Comparison of ENCODE assay signal across 15 cellular contexts in the genomic region with DNA sequence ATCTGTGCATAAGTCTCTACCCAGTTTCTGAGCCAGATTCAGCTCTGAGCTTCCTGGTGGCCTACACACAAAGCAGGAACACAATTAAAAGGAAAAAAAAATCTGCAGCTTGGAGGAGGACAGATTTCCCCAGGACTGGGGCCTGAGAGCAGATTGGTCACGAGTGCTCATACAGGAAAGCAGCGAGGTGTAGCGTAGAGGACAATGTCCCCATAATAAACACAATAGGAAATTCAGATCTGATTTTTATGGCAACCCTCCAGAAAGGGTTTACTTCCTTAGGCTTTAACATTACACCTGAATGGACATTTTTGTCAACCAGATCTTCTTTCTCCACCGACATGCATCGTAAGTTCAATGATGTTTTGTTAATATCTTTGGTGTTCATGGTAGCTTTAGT. TPM values are rescaled to one million over a fixed set of nuclear protein-coding genes. Genes with fewer than 3 reads are reported as not detected.
DNase-seq lines count a peak whose midpoint lies in the region; ATAC-seq and TF ChIP-seq lines count a peak whose summit lies in the region.
"Had no signal": no experiment of that assay in that cellular context is flagged by ENCODE, and none has a peak within 500 bp of the region (broad histone marks: within the 10 kb centered on the region; RNA-seq: fewer than 3 reads in every experiment).

No MANE protein-coding gene starts in this region.

- intact Hi-C loops in mucosa of descending colon (cut with DNase I, micrococcal nuclease): no loop called here
- intact Hi-C loops in transverse colon (cut with DNase I; ENCODE audit: low total_unique reads): no loop called here
- intact Hi-C loops in posterior vena cava (cut with DNase I): loop anchor here in 1 of 2 donors (10.0 kb wide), 1 partner anchor 142 kb away; no protein-coding TSS in a partner anchor

- POLR2A ChIA-PET in activated naive CD8-positive, alpha-beta T cell treated with anti-CD3 and anti-CD28 coated beads, Interleukin-2, amount 10 ng/mL, durations not matched to agents 7 days and 5 days (lab: Charles Lee): no interaction called here

- no peak for DNase-seq in activated naive CD8-positive, alpha-beta T cell treated with anti-CD3 and anti-CD28 coated beads, Interleukin-2, amount 10 ng/mL, durations not matched to agents 7 days and 5 days
- DNase-seq in activated naive CD8-positive, alpha-beta T cell treated with anti-CD3 and anti-CD28 coated beads for 36 hours: no peak
- DNase-seq in mucosa of descending colon: peak in 1 of 3 donors; percentile 40
- DNase-seq in transverse colon: no peak
- no peak for DNase-seq in cerebellar nuclear complex (lab: John Stamatoyannopoulos, UW)
- no peak for DNase-seq in HuH-7.5 (ENCODE audit: low spot score)
- DNase-seq in posterior vena cava (ENCODE audit: low spot score): no peak
- DNase-seq: ACHN; CD4-positive, alpha-beta T cell; MV-4-11; NCI-H524; SHP77 had no signal

- no peaks in the 10 kb centered on the region for H3K36me3 Mint-ChIP-seq in activated naive CD8-positive, alpha-beta T cell treated with anti-CD3 and anti-CD28 coated beads, Interleukin-2, amount 10 ng/mL, durations not matched to agents 7 days and 5 days
- no peaks in the 10 kb centered on the region for H3K36me3 Mint-ChIP-seq in activated naive CD8-positive, alpha-beta T cell treated with anti-CD3 and anti-CD28 coated beads for 36 hours
- no peaks in the 10 kb centered on the region for H3K36me3 Mint-ChIP-seq in activated T-helper 17 cell treated with anti-CD3 and anti-CD28 coated beads, Interleukin-2, amount 50 U/mL, for 72 hours (ENCODE audit: low read depth)

- peak overlapping the region; percentile 42 to 62 (median 50) for H3K27ac ChIP-seq in transverse colon

- in situ Hi-C loops in transverse colon (cut with MboI; ENCODE audit: low pct_ligation_motif_present in 1 of 4, low pct_unique_long_range_greater_than_20kb in 1 of 4, low sequenced_read_pairs in 3 of 4): loop anchor here in 3 of 4 donors (25.0 kb wide), 2 partner anchors 314 to 664 kb away; no protein-coding TSS in a partner anchor

- no peaks in the 10 kb centered on the region for H3K9me3 Mint-ChIP-seq in activated naive CD8-positive, alpha-beta T cell treated with anti-CD3 and anti-CD28 coated beads, Interleukin-2, amount 10 ng/mL, durations not matched to agents 7 days and 5 days
- H3K9me3 Mint-ChIP-seq in activated naive CD8-positive, alpha-beta T cell treated with anti-CD3 and anti-CD28 coated beads for 36 hours: no peaks in the 10 kb centered on the region
- H3K9me3 Mint-ChIP-seq in activated T-helper 17 cell treated with anti-CD3 and anti-CD28 coated beads, Interleukin-2, amount 50 U/mL, for 72 hours: no peaks in the 10 kb centered on the region
- H3K9me3 Mint-ChIP-seq: CD4-positive, alpha-beta T cell; GM23338 had no signal

- TF ChIP-seq CTCF in mucosa of descending colon (IDR thresholded peaks at IDR 0.05) (no peak), transverse colon (IDR thresholded peaks at IDR 0.05) (no peak)

- H3K4me1 ChIP-seq in mucosa of descending colon (ENCODE audit: low read depth) (peaks cover 5% of the 10 kb centered on the region), transverse colon (peaks cover 5 to 34% (median 10%) of the 10 kb centered on the region in 4 donors)

- H3K4me1 Mint-ChIP-seq in activated naive CD8-positive, alpha-beta T cell treated with anti-CD3 and anti-CD28 coated beads, Interleukin-2, amount 10 ng/mL, durations not matched to agents 7 days and 5 days: peaks cover 16% of the 10 kb centered on the region
- peaks cover 9% of the 10 kb centered on the region for H3K4me1 Mint-ChIP-seq in activated naive CD8-positive, alpha-beta T cell treated with anti-CD3 and anti-CD28 coated beads for 36 hours
- H3K4me1 Mint-ChIP-seq in activated T-helper 17 cell treated with anti-CD3 and anti-CD28 coated beads, Interleukin-2, amount 50 U/mL, for 72 hours: peaks cover 21% of the 10 kb centered on the region

- ATAC-seq in activated naive CD8-positive, alpha-beta T cell treated with anti-CD3 and anti-CD28 coated beads, Interleukin-2, amount 10 ng/mL, durations not matched to agents 7 days and 5 days (ENCODE audit: low read depth): no peak
- peak; percentile 9 for ATAC-seq in activated T-helper 17 cell treated with anti-CD3 and anti-CD28 coated beads, Interleukin-2, amount 50 U/mL, for 72 hours (replicated peaks)
- peak; percentile 70 for ATAC-seq in mucosa of descending colon
- ATAC-seq: GM23338 had no signal

- no peak overlapping the region for H3K27ac Mint-ChIP-seq in activated naive CD8-positive, alpha-beta T cell treated with anti-CD3 and anti-CD28 coated beads, Interleukin-2, amount 10 ng/mL, durations not matched to agents 7 days and 5 days
- H3K27ac Mint-ChIP-seq in activated naive CD8-positive, alpha-beta T cell treated with anti-CD3 and anti-CD28 coated beads for 36 hours: no peak overlapping the region
- H3K27ac Mint-ChIP-seq in activated T-helper 17 cell treated with anti-CD3 and anti-CD28 coated beads, Interleukin-2, amount 50 U/mL, for 72 hours: peak overlapping the region; percentile 1
- H3K27ac Mint-ChIP-seq: CD4-positive, alpha-beta T cell; GM23338 had no signal

- WGBS in transverse colon (ENCODE audit: low coverage in 1 of 2), 2 donors: 29 to 55% methylated on average over 5 of the region's 5 CpGs

- TF ChIP-seq EP300 in transverse colon (IDR thresholded peaks at IDR 0.05; ENCODE audit: low read depth): no peak

- no peaks in the 10 kb centered on the region for H3K9me3 ChIP-seq in mucosa of descending colon
- H3K9me3 ChIP-seq in transverse colon: no peaks in the 10 kb centered on the region

- peaks cover 50% of the 10 kb centered on the region for H3K27me3 Mint-ChIP-seq in activated naive CD8-positive, alpha-beta T cell treated with anti-CD3 and anti-CD28 coated beads, Interleukin-2, amount 10 ng/mL, durations not matched to agents 7 days and 5 days
- peaks cover 14% of the 10 kb centered on the region for H3K27me3 Mint-ChIP-seq in activated naive CD8-positive, alpha-beta T cell treated with anti-CD3 and anti-CD28 coated beads for 36 hours
- H3K27me3 Mint-ChIP-seq in activated T-helper 17 cell treated with anti-CD3 and anti-CD28 coated beads, Interleukin-2, amount 50 U/mL, for 72 hours: peaks cover 6% of the 10 kb centered on the region
- H3K27me3 Mint-ChIP-seq: CD4-positive, alpha-beta T cell had no signal

- H3K4me3 Mint-ChIP-seq in activated naive CD8-positive, alpha-beta T cell treated with anti-CD3 and anti-CD28 coated beads, Interleukin-2, amount 10 ng/mL, durations not matched to agents 7 days and 5 days: peak overlapping the region; percentile 12
- no peak overlapping the region for H3K4me3 Mint-ChIP-seq in activated naive CD8-positive, alpha-beta T cell treated with anti-CD3 and anti-CD28 coated beads for 36 hours
- H3K4me3 Mint-ChIP-seq in activated T-helper 17 cell treated with anti-CD3 and anti-CD28 coated beads, Interleukin-2, amount 50 U/mL, for 72 hours: peak overlapping the region; percentile 26
- H3K4me3 Mint-ChIP-seq: CD4-positive, alpha-beta T cell; GM23338 had no signal

- H3K4me3 ChIP-seq in mucosa of descending colon (no peak overlapping the region), transverse colon (no peak overlapping the region)
- H3K4me3 ChIP-seq: GM23338 had no signal

- H3K36me3 ChIP-seq in mucosa of descending colon (ENCODE audit: low read depth) (no peaks in the 10 kb centered on the region), transverse colon (no peaks in the 10 kb centered on the region)

- no peaks in the 10 kb centered on the region for H3K27me3 ChIP-seq in transverse colon

- TF ChIP-seq POLR2A in transverse colon (IDR thresholded peaks at IDR 0.05): no peak

RNA-seq across cellular contexts. Expression of gene SLC6A20, which starts 23.3 kb away (rescaled TPM):
- total RNA-seq in activated naive CD8-positive, alpha-beta T cell treated with anti-CD3 and anti-CD28 coated beads, Interleukin-2, amount 10 ng/mL, durations not matched to agents 7 days and 5 days: not detected
- total RNA-seq in activated naive CD8-positive, alpha-beta T cell treated with anti-CD3 and anti-CD28 coated beads for 36 hours: not detected
- total RNA-seq in activated T-helper 17 cell treated with anti-CD3 and anti-CD28 coated beads, Interleukin-2, amount 50 U/mL, for 72 hours: not detected
- total RNA-seq in mucosa of descending colon: 1 to 10 TPM in 2 of 3 donors, under 1 TPM in 1; 0.29 to 2.4 (median 1.2) TPM
- under 1 TPM in 2 of 4 donors, not detected in 2; 0.32 to 0.41 TPM for total RNA-seq in transverse colon
- under 1 TPM in 1 of 2 donors, not detected in 1; 0.28 TPM for total RNA-seq in posterior vena cava
- total RNA-seq: CD4-positive, alpha-beta T cell; HT1080 had no signal
